In genomic region chr13:91142572-91142971, GRCh38 we compare ENCODE assay signal across 15 cellular contexts.
A peak's percentile ranks its signal among the peaks of the same experiment; 100 is the strongest.
DNase-seq lines count a peak whose midpoint lies in the region; ATAC-seq and TF ChIP-seq lines count a peak whose summit lies in the region.
"Had no signal": no experiment of that assay in that cellular context is flagged by ENCODE, and none has a peak within 500 bp of the region (broad histone marks: within the 10 kb centered on the region; RNA-seq: fewer than 3 reads in every experiment).

No MANE protein-coding gene starts in this region.

- peaks cover 0 to 64% (median 20%) of the 10 kb centered on the region in 4 donors for H3K4me1 ChIP-seq in tibial artery
- peaks cover 0 to 11% of the 10 kb centered on the region in 2 donors for H3K4me1 ChIP-seq in neuronal stem cell (ENCODE audit: control insufficient read depth in 2 of 2, insufficient read depth in 1 of 2, low read depth in 1 of 2, low read length in 2 of 2)

- no peak overlapping the region for H2AFZ ChIP-seq in neuronal stem cell (ENCODE audit: low read length)

- intact Hi-C loops in tibial artery (cut with DNase I; ENCODE audit: low total_unique reads), result no loop called here

- H3K36me3 ChIP-seq in tibial artery (no peaks in the 10 kb centered on the region), neuronal stem cell (replicated peaks in 1 of 2; ENCODE audit: control insufficient read depth in 2 of 2, insufficient read depth in 2 of 2, low read length in 2 of 2) (no peaks in the 10 kb centered on the region)

- H4K91ac ChIP-seq in neuronal stem cell (ENCODE audit: low read depth, low read length, poor library complexity), result no peak overlapping the region

- H2BK12ac ChIP-seq in neuronal stem cell (ENCODE audit: low read length), result no peak overlapping the region

- no peak for TF ChIP-seq CTCF in RWPE1 (conservative IDR thresholded peaks at IDR 0.05; ENCODE audit: low read depth)
- no peak for TF ChIP-seq CTCF in tibial artery (IDR thresholded peaks at IDR 0.05)

- H3K18ac ChIP-seq in neuronal stem cell (ENCODE audit: low read length), result no peak overlapping the region

- POLR2A ChIA-PET in RWPE1 (lab: Yijun Ruan, JAX; ENCODE audit: low non-redundant PET), result no interaction called here

- H3K23ac ChIP-seq in neuronal stem cell (ENCODE audit: low read depth, low read length, poor library complexity), result no peak overlapping the region

- no peak overlapping the region for H3K14ac ChIP-seq in neuronal stem cell (ENCODE audit: low read length)

- DNase-seq in HT1080 (ENCODE audit: low read depth) (peak; percentile 79), RWPE1 (ENCODE audit: low spot score) (peak; percentile 8), glomerular endothelial cell (ENCODE audit: extremely low read depth, low read depth, low spot score) (peak; percentile 9), tibial artery (no peak), neuronal stem cell (ENCODE audit: low spot score) (no peak)
- no peak for DNase-seq in stimulated activated CD4-positive, alpha-beta T cell treated with anti-CD3 and anti-CD28 coated beads, Interleukin-2, amount 100 ng/mL, for 48 hours
- DNase-seq: activated CD4-positive, alpha-beta T cell treated with anti-CD3 and anti-CD28 coated beads, Interleukin-2, amount 50 U/mL, for 4 hours; activated naive CD4-positive, alpha-beta T cell treated with Interleukin-2 at 50 U/mL for 16 hours; DND-41; glutamatergic neuron; midbrain; NCI-H2227 treated with DMSO at 0.1 percent for 48 hours had no signal

- H3K4me3 ChIP-seq in tibial artery, result peak overlapping the region in 1 of 2 donors; percentile 11
- H3K4me3 ChIP-seq in neuronal stem cell (ENCODE audit: low read length in 2 of 2), result no peak overlapping the region
- H3K4me3 ChIP-seq: SK-N-MC had no signal

- H2BK120ac ChIP-seq in neuronal stem cell (ENCODE audit: low read depth, low read length), result no peak overlapping the region

- H4K8ac ChIP-seq in neuronal stem cell (ENCODE audit: low read depth, low read length), result no peak overlapping the region

- no peaks in the 10 kb centered on the region for H3K9me3 ChIP-seq in tibial artery
- peaks cover 0 to 3% of the 10 kb centered on the region in 2 donors for H3K9me3 ChIP-seq in neuronal stem cell (replicated peaks in 1 of 2; ENCODE audit: control insufficient read depth in 2 of 2, insufficient read depth in 1 of 2, low read depth in 1 of 2, low read length in 2 of 2)

- CTCF ChIA-PET in RWPE1 (lab: Yijun Ruan, JAX), result interaction anchor here (0.5 kb wide), 1 partner anchor 1607 kb away, joined by 3 read pairs; no protein-coding TSS in a partner anchor

- no peak overlapping the region for H3K4ac ChIP-seq in neuronal stem cell (ENCODE audit: low read length)

- no peak overlapping the region for H2BK15ac ChIP-seq in neuronal stem cell (ENCODE audit: low read length)

- no peak overlapping the region for H2AK5ac ChIP-seq in neuronal stem cell (ENCODE audit: low read depth, low read length)

- no peak overlapping the region for H3K4me2 ChIP-seq in neuronal stem cell (ENCODE audit: insufficient read depth, low read length, poor library complexity, severe bottlenecking)

- H2BK5ac ChIP-seq in neuronal stem cell (ENCODE audit: low read length), result no peak overlapping the region

- H3K27me3 ChIP-seq in tibial artery, result no peaks in the 10 kb centered on the region
- no peaks in the 10 kb centered on the region for H3K27me3 ChIP-seq in neuronal stem cell (ENCODE audit: control insufficient read depth in 3 of 3, insufficient read depth in 3 of 3, low read depth in 1 of 3, low read length in 3 of 3)

- no peaks in the 10 kb centered on the region for H3K79me1 ChIP-seq in neuronal stem cell (ENCODE audit: low read depth, low read length)

- WGBS in neuronal stem cell (ENCODE audit: extremely low coverage in 2 of 2, insufficient read length in 2 of 2, insufficient replicate concordance in 1 of 2), 2 donors, result no CpG with 5 or more reads among the region's 2 CpGs

- ATAC-seq in GM19467 (IDR thresholded peaks at IDR 0.05; ENCODE audit: unreplicated experiment), result no peak
- ATAC-seq: sciatic nerve had no signal

- H3K27ac ChIP-seq in RWPE1, result no peak overlapping the region
- H3K27ac ChIP-seq in tibial artery, result peak overlapping the region; percentile 69
- H3K27ac ChIP-seq in neuronal stem cell (replicated peaks; ENCODE audit: low read length), result no peak overlapping the region
- H3K27ac ChIP-seq: SK-N-MC had no signal

- no peak overlapping the region for H3K9ac ChIP-seq in neuronal stem cell (ENCODE audit: low read depth, low read length, poor library complexity)

Comparison
In these comparisons a context has a peak if more than half of its experiments do, and no peak if none do; other contexts are left out.
1. DNase-seq: peak in HT1080 (single experiment), RWPE1 (single experiment) and glomerular endothelial cell (single experiment); none in tibial artery (0 of 2), neuronal stem cell (single experiment) and stimulated activated CD4-positive, alpha-beta T cell treated with anti-CD3 and anti-CD28 coated beads, Interleukin-2, amount 100 ng/mL, for 48 hours (0 of 2).
2. H3K27ac ChIP-seq: peak in tibial artery (2 of 2); none in RWPE1 (single experiment) and neuronal stem cell (single experiment).